Comparison of ENCODE assay signal across 1 cellular context in genomic region chr10:48526846-48527505, GRCh38.
TF ChIP-seq lines count a peak whose summit lies in the region.

No MANE protein-coding gene starts in this region.

TF ChIP-seq in GM23338, 12 proteins besides CTCF, POLR2A, EP300 and RAD21 (continued from another document):
- TF ChIP-seq, protein P1, sequence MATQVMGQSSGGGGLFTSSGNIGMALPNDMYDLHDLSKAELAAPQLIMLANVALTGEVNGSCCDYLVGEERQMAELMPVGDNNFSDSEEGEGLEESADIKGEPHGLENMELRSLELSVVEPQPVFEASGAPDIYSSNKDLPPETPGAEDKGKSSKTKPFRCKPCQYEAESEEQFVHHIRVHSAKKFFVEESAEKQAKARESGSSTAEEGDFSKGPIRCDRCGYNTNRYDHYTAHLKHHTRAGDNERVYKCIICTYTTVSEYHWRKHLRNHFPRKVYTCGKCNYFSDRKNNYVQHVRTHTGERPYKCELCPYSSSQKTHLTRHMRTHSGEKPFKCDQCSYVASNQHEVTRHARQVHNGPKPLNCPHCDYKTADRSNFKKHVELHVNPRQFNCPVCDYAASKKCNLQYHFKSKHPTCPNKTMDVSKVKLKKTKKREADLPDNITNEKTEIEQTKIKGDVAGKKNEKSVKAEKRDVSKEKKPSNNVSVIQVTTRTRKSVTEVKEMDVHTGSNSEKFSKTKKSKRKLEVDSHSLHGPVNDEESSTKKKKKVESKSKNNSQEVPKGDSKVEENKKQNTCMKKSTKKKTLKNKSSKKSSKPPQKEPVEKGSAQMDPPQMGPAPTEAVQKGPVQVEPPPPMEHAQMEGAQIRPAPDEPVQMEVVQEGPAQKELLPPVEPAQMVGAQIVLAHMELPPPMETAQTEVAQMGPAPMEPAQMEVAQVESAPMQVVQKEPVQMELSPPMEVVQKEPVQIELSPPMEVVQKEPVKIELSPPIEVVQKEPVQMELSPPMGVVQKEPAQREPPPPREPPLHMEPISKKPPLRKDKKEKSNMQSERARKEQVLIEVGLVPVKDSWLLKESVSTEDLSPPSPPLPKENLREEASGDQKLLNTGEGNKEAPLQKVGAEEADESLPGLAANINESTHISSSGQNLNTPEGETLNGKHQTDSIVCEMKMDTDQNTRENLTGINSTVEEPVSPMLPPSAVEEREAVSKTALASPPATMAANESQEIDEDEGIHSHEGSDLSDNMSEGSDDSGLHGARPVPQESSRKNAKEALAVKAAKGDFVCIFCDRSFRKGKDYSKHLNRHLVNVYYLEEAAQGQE (IDR thresholded peaks at IDR 0.05; ENCODE audit: unreplicated experiment), result no peak
- TF ChIP-seq, protein P2, sequence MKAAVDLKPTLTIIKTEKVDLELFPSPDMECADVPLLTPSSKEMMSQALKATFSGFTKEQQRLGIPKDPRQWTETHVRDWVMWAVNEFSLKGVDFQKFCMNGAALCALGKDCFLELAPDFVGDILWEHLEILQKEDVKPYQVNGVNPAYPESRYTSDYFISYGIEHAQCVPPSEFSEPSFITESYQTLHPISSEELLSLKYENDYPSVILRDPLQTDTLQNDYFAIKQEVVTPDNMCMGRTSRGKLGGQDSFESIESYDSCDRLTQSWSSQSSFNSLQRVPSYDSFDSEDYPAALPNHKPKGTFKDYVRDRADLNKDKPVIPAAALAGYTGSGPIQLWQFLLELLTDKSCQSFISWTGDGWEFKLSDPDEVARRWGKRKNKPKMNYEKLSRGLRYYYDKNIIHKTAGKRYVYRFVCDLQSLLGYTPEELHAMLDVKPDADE (IDR thresholded peaks at IDR 0.05), result no peak
- no peak for TF ChIP-seq ZNF462 (CRISPR knock-in tag; IDR thresholded peaks at IDR 0.05)
- no peak for TF ChIP-seq STAT1 (IDR thresholded peaks at IDR 0.05; ENCODE audit: unreplicated experiment)
- TF ChIP-seq EZH2 (IDR thresholded peaks at IDR 0.05; ENCODE audit: low read depth, unreplicated experiment), result no peak
- TF ChIP-seq NANOG (IDR thresholded peaks at IDR 0.05; ENCODE audit: borderline replicate concordance), result no peak
- TF ChIP-seq CREB1 (CRISPR knock-in tag; IDR thresholded peaks at IDR 0.05; ENCODE audit: low read depth), result no peak
- no peak for TF ChIP-seq POLR2AphosphoS5 (IDR thresholded peaks at IDR 0.05; ENCODE audit: low read depth)
- no peak for TF ChIP-seq JUNB (IDR thresholded peaks at IDR 0.05; ENCODE audit: unreplicated experiment)
- no peak for TF ChIP-seq EZH2phosphoT487 (IDR thresholded peaks at IDR 0.05; ENCODE audit: unreplicated experiment)
- no peak for TF ChIP-seq ZNF114 (CRISPR knock-in tag; IDR thresholded peaks at IDR 0.05)
